ENCODE assay signal across 21 cellular contexts in the genomic region with DNA sequence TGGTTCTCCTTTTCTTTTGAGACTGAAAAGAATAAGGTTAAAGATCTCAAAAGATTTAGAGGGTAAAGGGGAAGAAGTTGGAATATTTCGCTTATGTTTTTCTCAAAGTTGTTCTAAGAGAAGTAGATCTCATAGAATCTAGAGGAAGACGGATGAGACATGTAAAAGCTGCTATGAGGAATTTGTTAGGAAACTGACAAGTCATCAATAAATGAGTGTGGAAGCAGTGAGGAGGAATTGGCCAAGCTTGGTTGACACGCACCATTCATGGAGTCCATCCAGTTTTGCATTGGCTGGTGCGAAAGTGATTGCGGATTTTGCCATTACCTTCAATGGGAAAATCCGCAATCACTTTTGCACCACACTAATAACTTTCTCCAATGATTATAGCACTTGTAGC. TPM values are rescaled to one million over a fixed set of nuclear protein-coding genes. Genes with fewer than 3 reads are reported as not detected.
DNase-seq lines count a peak whose midpoint lies in the region; ATAC-seq and TF ChIP-seq lines count a peak whose summit lies in the region.
"Had no signal": no experiment of that assay in that cellular context is flagged by ENCODE, and none has a peak within 500 bp of the region (broad histone marks: within the 10 kb centered on the region; RNA-seq: fewer than 3 reads in every experiment).

No MANE protein-coding gene starts in this region.

- no peak overlapping the region for H3K4me3 Mint-ChIP-seq in activated naive CD4-positive, alpha-beta T cell treated with anti-CD3 and anti-CD28 coated beads, Interleukin-2, amount 50 U/mL, for 24 hours
- H3K4me3 Mint-ChIP-seq in T-cell = no peak overlapping the region
- no peak overlapping the region for H3K4me3 Mint-ChIP-seq in dendritic cell treated with granulocyte-macrophage colony-stimulating factor and Interleukin-4, amounts not matched to agents 40 ng/mL and 50 ng/mL, for 4 days
- H3K4me3 Mint-ChIP-seq in stimulated activated effector memory CD8-positive, alpha-beta T cell treated with anti-CD3 and anti-CD28 coated beads, Interleukin-12 subunit alpha, Interleukin-12 subunit beta, amount 100 ng/mL, for 72 hours = no peak overlapping the region
- H3K4me3 Mint-ChIP-seq in type B pancreatic cell = no peak overlapping the region

- TF ChIP-seq CTCF in type B pancreatic cell (conservative IDR thresholded peaks at IDR 0.05) (no peak), GM10266 (IDR thresholded peaks at IDR 0.05; ENCODE audit: control insufficient read depth, insufficient read depth, low read depth, missing control alignments) (no peak)

- H3K27ac Mint-ChIP-seq in activated naive CD4-positive, alpha-beta T cell treated with anti-CD3 and anti-CD28 coated beads, Interleukin-2, amount 50 U/mL, for 24 hours = peak overlapping the region; percentile 52
- H3K27ac Mint-ChIP-seq in T-cell (peak overlapping the region; percentile 13 to 21), type B pancreatic cell (no peak overlapping the region)
- H3K27ac Mint-ChIP-seq in dendritic cell treated with granulocyte-macrophage colony-stimulating factor and Interleukin-4, amounts not matched to agents 40 ng/mL and 50 ng/mL, for 4 days = peak overlapping the region; percentile 14
- peak overlapping the region; percentile 56 for H3K27ac Mint-ChIP-seq in stimulated activated effector memory CD8-positive, alpha-beta T cell treated with anti-CD3 and anti-CD28 coated beads, Interleukin-12 subunit alpha, Interleukin-12 subunit beta, amount 100 ng/mL, for 72 hours

- POLR2A ChIA-PET in T-cell (lab: Charles Lee) = no interaction called here

- intact Hi-C loops in dendritic cell treated with granulocyte-macrophage colony-stimulating factor and Interleukin-4, amounts not matched to agents 40 ng/mL and 50 ng/mL, for 4 days (cut with micrococcal nuclease) = no loop called here

- peaks cover 62% of the 10 kb centered on the region for H3K36me3 Mint-ChIP-seq in activated naive CD4-positive, alpha-beta T cell treated with anti-CD3 and anti-CD28 coated beads, Interleukin-2, amount 50 U/mL, for 24 hours
- H3K36me3 Mint-ChIP-seq in T-cell = peaks cover 84% of the 10 kb centered on the region
- peaks cover 25% of the 10 kb centered on the region for H3K36me3 Mint-ChIP-seq in dendritic cell treated with granulocyte-macrophage colony-stimulating factor and Interleukin-4, amounts not matched to agents 40 ng/mL and 50 ng/mL, for 4 days (ENCODE audit: low read depth)
- H3K36me3 Mint-ChIP-seq in stimulated activated effector memory CD8-positive, alpha-beta T cell treated with anti-CD3 and anti-CD28 coated beads, Interleukin-12 subunit alpha, Interleukin-12 subunit beta, amount 100 ng/mL, for 72 hours = peaks cover 6% of the 10 kb centered on the region
- no peaks in the 10 kb centered on the region for H3K36me3 Mint-ChIP-seq in type B pancreatic cell

- DNase-seq in activated naive CD4-positive, alpha-beta T cell treated with anti-CD3 and anti-CD28 coated beads, Interleukin-2, amount 50 U/mL, for 16 hours = no peak
- no peak for DNase-seq in T-cell
- DNase-seq in stimulated activated effector memory CD8-positive, alpha-beta T cell treated with anti-CD3 and anti-CD28 coated beads, Interleukin-12 subunit alpha, Interleukin-12 subunit beta, amount 100 ng/mL, for 72 hours (ENCODE audit: low spot score in 2 of 2) = no peak
- DNase-seq in type B pancreatic cell (ENCODE audit: extremely low spot score, unreplicated experiment) = no peak
- DNase-seq in GM10266 (ENCODE audit: extremely low spot score) = no peak
- DNase-seq: C1 segment of cervical spinal cord; EL; H7; Karpas-422; MG63; NCI-H1092; NCI-H146; NCI-H345; NCI-H69; NK-92 treated with Interleukin-12 subunit alpha and Interleukin-12 subunit beta, amount 100 ng/mL, for 24 hours; RPMI8226; SIG-M5 had no signal

- peaks cover 87% of the 10 kb centered on the region for H3K4me1 Mint-ChIP-seq in activated naive CD4-positive, alpha-beta T cell treated with anti-CD3 and anti-CD28 coated beads, Interleukin-2, amount 50 U/mL, for 24 hours
- H3K4me1 Mint-ChIP-seq in T-cell (peaks cover 62 to 74% (median 64%) of the 10 kb centered on the region in 3 donors), type B pancreatic cell (ENCODE audit: unreplicated experiment) (no peaks in the 10 kb centered on the region)
- peaks cover 33% of the 10 kb centered on the region for H3K4me1 Mint-ChIP-seq in dendritic cell treated with granulocyte-macrophage colony-stimulating factor and Interleukin-4, amounts not matched to agents 40 ng/mL and 50 ng/mL, for 4 days (ENCODE audit: low read depth)
- peaks cover 49% of the 10 kb centered on the region for H3K4me1 Mint-ChIP-seq in stimulated activated effector memory CD8-positive, alpha-beta T cell treated with anti-CD3 and anti-CD28 coated beads, Interleukin-12 subunit alpha, Interleukin-12 subunit beta, amount 100 ng/mL, for 72 hours

- CTCF ChIA-PET in T-cell (lab: Charles Lee) = no interaction called here

- no peak for TF ChIP-seq POLR2A in GM18505 (IDR thresholded peaks at IDR 0.05; ENCODE audit: borderline replicate concordance, extremely low read depth, insufficient read depth, insufficient read length)

- H3K9me3 Mint-ChIP-seq in activated naive CD4-positive, alpha-beta T cell treated with anti-CD3 and anti-CD28 coated beads, Interleukin-2, amount 50 U/mL, for 24 hours = peaks cover 15% of the 10 kb centered on the region
- H3K9me3 Mint-ChIP-seq in T-cell (peaks cover 15 to 38% (median 21%) of the 10 kb centered on the region in 3 donors), type B pancreatic cell (peaks cover 6% of the 10 kb centered on the region)
- peaks cover 51% of the 10 kb centered on the region for H3K9me3 Mint-ChIP-seq in dendritic cell treated with granulocyte-macrophage colony-stimulating factor and Interleukin-4, amounts not matched to agents 40 ng/mL and 50 ng/mL, for 4 days
- H3K9me3 Mint-ChIP-seq in stimulated activated effector memory CD8-positive, alpha-beta T cell treated with anti-CD3 and anti-CD28 coated beads, Interleukin-12 subunit alpha, Interleukin-12 subunit beta, amount 100 ng/mL, for 72 hours = peaks cover 19% of the 10 kb centered on the region

- no peaks in the 10 kb centered on the region for H3K27me3 Mint-ChIP-seq in activated naive CD4-positive, alpha-beta T cell treated with anti-CD3 and anti-CD28 coated beads, Interleukin-2, amount 50 U/mL, for 24 hours
- H3K27me3 Mint-ChIP-seq in T-cell (no peaks in the 10 kb centered on the region), type B pancreatic cell (peaks cover 3% of the 10 kb centered on the region)
- peaks cover 4% of the 10 kb centered on the region for H3K27me3 Mint-ChIP-seq in dendritic cell treated with granulocyte-macrophage colony-stimulating factor and Interleukin-4, amounts not matched to agents 40 ng/mL and 50 ng/mL, for 4 days

- no peak for ATAC-seq in T-cell (replicated peaks in 1 of 4)
- no peak for ATAC-seq in stimulated activated effector memory CD8-positive, alpha-beta T cell treated with anti-CD3 and anti-CD28 coated beads, Interleukin-12 subunit alpha, Interleukin-12 subunit beta, amount 100 ng/mL, for 72 hours
- ATAC-seq in GM18505 (IDR thresholded peaks at IDR 0.05; ENCODE audit: unreplicated experiment) = no peak

RNA-seq across cellular contexts. Expression of gene SLAMF6, which starts 20.0 kb away (rescaled TPM):
- total RNA-seq in T-cell (10 to 100 TPM; 39.9 to 53.0 (median 47.3) TPM), type B pancreatic cell (ENCODE audit: low replicate concordance) (not detected in 2 replicates)
- total RNA-seq: A172, H7 had no signal

Comparison
In these comparisons a context has a peak if more than half of its experiments do, and no peak if none do; other contexts are left out.
1. RNA of gene SLAMF6, which starts 20.0 kb away (total RNA-seq): 39.9 to 53.0 TPM in T-cell; not detected in type B pancreatic cell; every median in the first group is over 10 times any median in the second.